Comparison of ENCODE assay signal across 16 cellular contexts in genomic region chr3:141153679-141153966, GRCh38.
DNase-seq lines count a peak whose midpoint lies in the region; ATAC-seq and TF ChIP-seq lines count a peak whose summit lies in the region.
"Had no signal": no experiment of that assay in that cellular context is flagged by ENCODE, and none has a peak within 500 bp of the region (broad histone marks: within the 10 kb centered on the region; RNA-seq: fewer than 3 reads in every experiment).

No MANE protein-coding gene starts in this region.

- no peaks in the 10 kb centered on the region for H3K4me1 Mint-ChIP-seq in chondrocyte (ENCODE audit: low read depth)

- no peak overlapping the region for H3K4me3 Mint-ChIP-seq in chondrocyte (ENCODE audit: unreplicated experiment)
- H3K4me3 Mint-ChIP-seq: CD4-positive, alpha-beta T cell had no signal

- no peaks in the 10 kb centered on the region for H3K27me3 ChIP-seq in right cardiac atrium (ENCODE audit: control insufficient read depth, insufficient read depth)

- H3K27ac ChIP-seq in right cardiac atrium (ENCODE audit: low read length), result peak overlapping the region; percentile 63
- H3K27ac ChIP-seq: 22Rv1, A549, C4-2B had no signal

- DNase-seq in DMS153 treated with DMSO at 0.1 percent for 48 hours (lab: John Stamatoyannopoulos, UW; ENCODE audit: unreplicated experiment) (peak; percentile 76), DMS153 (lab: John Stamatoyannopoulos, UW) (no peak), right cardiac atrium (no peak), left cardiac atrium (no peak), chondrocyte (ENCODE audit: low spot score) (no peak), putamen (ENCODE audit: low spot score) (no peak), lower leg skin (ENCODE audit: low spot score in 2 of 2) (no peak)
- DNase-seq: AML-193; Caco-2; CD4-positive, alpha-beta T cell; DMS79 treated with DMSO at 0.1 percent for 48 hours; GF-D8 had no signal

- intact Hi-C loops in right cardiac atrium (cut with DNase I), result no loop called here
- intact Hi-C loops in left cardiac atrium (cut with DNase I), result no loop called here
- intact Hi-C loops in lower leg skin (cut with DNase I; ENCODE audit: low total_unique reads), result no loop called here

- H3K4me3 ChIP-seq in right cardiac atrium (ENCODE audit: low read length) (no peak overlapping the region), lower leg skin (ENCODE audit: low read depth, poor library complexity, severe bottlenecking) (no peak overlapping the region)
- H3K4me3 ChIP-seq: A549, HAP-1 had no signal

- H3K9me3 ChIP-seq in right cardiac atrium (ENCODE audit: control insufficient read depth, low read length), result no peaks in the 10 kb centered on the region
- H3K9me3 ChIP-seq: A549, Caco-2, HAP-1 had no signal

- peaks cover 4% of the 10 kb centered on the region for H3K4me1 ChIP-seq in right cardiac atrium (ENCODE audit: control insufficient read depth, insufficient read depth, low read length)
- H3K4me1 ChIP-seq: A549, Caco-2 had no signal

- H3K27me3 Mint-ChIP-seq in chondrocyte (ENCODE audit: low read depth), result no peaks in the 10 kb centered on the region

- ATAC-seq in right cardiac atrium, result no peak
- ATAC-seq in left cardiac atrium, result no peak
- ATAC-seq: A549 had no signal

- H3K27ac Mint-ChIP-seq in chondrocyte (ENCODE audit: unreplicated experiment), result peak overlapping the region; percentile 30
- H3K27ac Mint-ChIP-seq: CD4-positive, alpha-beta T cell had no signal

- no peak for TF ChIP-seq POLR2A in lower leg skin (IDR thresholded peaks at IDR 0.05)

- 79% methylated on average over 1 of the region's 1 CpG for WGBS in right cardiac atrium
- 74 to 77% methylated on average over 1 of the region's 1 CpG for WGBS in lower leg skin, 2 donors

- no peak for TF ChIP-seq CTCF in chondrocyte (IDR thresholded peaks at IDR 0.05)
- TF ChIP-seq CTCF in lower leg skin (IDR thresholded peaks at IDR 0.05), result no peak

- peaks cover 2% of the 10 kb centered on the region for H3K9me3 Mint-ChIP-seq in chondrocyte (ENCODE audit: low read depth)
- H3K9me3 Mint-ChIP-seq: CD4-positive, alpha-beta T cell had no signal

- H3K36me3 Mint-ChIP-seq in chondrocyte (ENCODE audit: low read depth), result no peaks in the 10 kb centered on the region
